ENCODE assay signal across 1 cellular context in genomic region chr19:2977001-2977685, GRCh38.
TF ChIP-seq lines count a peak whose summit lies in the region.

TSS of gene TLE6 (plus strand) at chr19:2977564. CDS start at chr19:2978234, 670 bp downstream.

TF ChIP-seq in K562, 482 proteins besides CTCF, POLR2A, EP300 and RAD21 (continued from another document and continues in another):
- TF ChIP-seq GABPB1 (CRISPR knock-in tag; IDR thresholded peaks at IDR 0.05) (0 out of 2 replicates have a peak, but pooled peaks have one; percentile 40), NFE2L1 (tag; IDR thresholded peaks at IDR 0.05; ENCODE audit: borderline replicate concordance, low read depth) (no peak), C11orf30 (IDR thresholded peaks at IDR 0.05; ENCODE audit: low read depth) (no peak), MLX (CRISPR knock-in tag; conservative IDR thresholded peaks at IDR 0.05) (no peak), E4F1 (CRISPR knock-in tag; IDR thresholded peaks at IDR 0.05; ENCODE audit: borderline replicate concordance) (no peak), NFYB (IDR thresholded peaks at IDR 0.05; ENCODE audit: extremely low read depth, insufficient read length) (peak; percentile 65), ASH1L (IDR thresholded peaks at IDR 0.05; ENCODE audit: borderline replicate concordance, low read depth, partially characterized antibody) (peak; percentile 79), GTF2A2 (tag; IDR thresholded peaks at IDR 0.05) (no peak), HNRNPL (IDR thresholded peaks at IDR 0.05; ENCODE audit: low read depth, low read length) (no peak), ATF1 (CRISPR knock-in tag; IDR thresholded peaks at IDR 0.05) (no peak), ATF1 (tag; IDR thresholded peaks at IDR 0.05) (peak; percentile 50; the same call in 1 of the 2 replicates), RFX5 (IDR thresholded peaks at IDR 0.05; ENCODE audit: low read depth, low read length) (no peak), PCBP1 (IDR thresholded peaks at IDR 0.05; ENCODE audit: low read depth, low read length, poor library complexity, severe bottlenecking) (no peak), TOE1 (IDR thresholded peaks at IDR 0.05; ENCODE audit: borderline replicate concordance) (peak; percentile 56; the same call in 1 of the 2 replicates), TOE1 (CRISPR knock-in tag; IDR thresholded peaks at IDR 0.05; ENCODE audit: borderline replicate concordance, low read depth) (no peak), CTBP1 (IDR thresholded peaks at IDR 0.05; ENCODE audit: borderline replicate concordance) (no peak), ZNF232 (CRISPR knock-in tag; IDR thresholded peaks at IDR 0.05) (no peak), SP2 (IDR thresholded peaks at IDR 0.05; ENCODE audit: extremely low read depth, low read depth, low read length, poor library complexity, severe bottlenecking) (peak; percentile 16), TEAD1 (CRISPR knock-in tag; IDR thresholded peaks at IDR 0.05) (peak in 1 of 2 experiments; percentile 37; a peak in 1 of 4 replicates), HSF4 (CRISPR knock-in tag; IDR thresholded peaks at IDR 0.05; ENCODE audit: borderline replicate concordance) (no peak), LCOR (CRISPR knock-in tag; IDR thresholded peaks at IDR 0.05) (peak; percentile 80), ZBTB17 (CRISPR knock-in tag; IDR thresholded peaks at IDR 0.05) (no peak), TCF7L2 (IDR thresholded peaks at IDR 0.05; ENCODE audit: low read depth, low read length) (no peak), ZBTB2 (IDR thresholded peaks at IDR 0.05) (0 out of 2 replicates have a peak, but pooled peaks have one; percentile 29), ZBTB7A (IDR thresholded peaks at IDR 0.05; ENCODE audit: borderline replicate concordance, control insufficient read depth, low read depth, low read length) (no peak), USF2 (CRISPR knock-in tag; IDR thresholded peaks at IDR 0.05) (peak; percentile 91), KLF16 (IDR thresholded peaks at IDR 0.05) (no peak), HMG20A (CRISPR knock-in tag; conservative IDR thresholded peaks at IDR 0.05) (no peak), USF1 (CRISPR knock-in tag; IDR thresholded peaks at IDR 0.05) (peak; percentile 94), RUNX1 (IDR thresholded peaks at IDR 0.05; ENCODE audit: low read depth) (no peak), KLF1 (tag; IDR thresholded peaks at IDR 0.05) (no peak), PHTF2 (CRISPR knock-in tag; IDR thresholded peaks at IDR 0.05) (no peak), ZNF655 (CRISPR knock-in tag; IDR thresholded peaks at IDR 0.05) (no peak), RNF2 (IDR thresholded peaks at IDR 0.05) (peak; percentile 73; the same call in 1 of the 2 replicates), ZNF197 (CRISPR knock-in tag; IDR thresholded peaks at IDR 0.05; ENCODE audit: low read depth) (no peak), ZNF79 (CRISPR knock-in tag; IDR thresholded peaks at IDR 0.05; ENCODE audit: low read depth) (no peak), ZNF175 (CRISPR knock-in tag; IDR thresholded peaks at IDR 0.05; ENCODE audit: low read depth) (no peak), POLR2H (tag; IDR thresholded peaks at IDR 0.05; ENCODE audit: low read depth) (no peak), PREB (CRISPR knock-in tag; IDR thresholded peaks at IDR 0.05) (no peak), ZNF134 (CRISPR knock-in tag; conservative IDR thresholded peaks at IDR 0.05) (no peak), CBFA2T2 (conservative IDR thresholded peaks at IDR 0.05) (peak; percentile 43; the same call in 1 of the 2 replicates), ARID1B (IDR thresholded peaks at IDR 0.05) (no peak)
- TF ChIP-seq, protein P1, sequence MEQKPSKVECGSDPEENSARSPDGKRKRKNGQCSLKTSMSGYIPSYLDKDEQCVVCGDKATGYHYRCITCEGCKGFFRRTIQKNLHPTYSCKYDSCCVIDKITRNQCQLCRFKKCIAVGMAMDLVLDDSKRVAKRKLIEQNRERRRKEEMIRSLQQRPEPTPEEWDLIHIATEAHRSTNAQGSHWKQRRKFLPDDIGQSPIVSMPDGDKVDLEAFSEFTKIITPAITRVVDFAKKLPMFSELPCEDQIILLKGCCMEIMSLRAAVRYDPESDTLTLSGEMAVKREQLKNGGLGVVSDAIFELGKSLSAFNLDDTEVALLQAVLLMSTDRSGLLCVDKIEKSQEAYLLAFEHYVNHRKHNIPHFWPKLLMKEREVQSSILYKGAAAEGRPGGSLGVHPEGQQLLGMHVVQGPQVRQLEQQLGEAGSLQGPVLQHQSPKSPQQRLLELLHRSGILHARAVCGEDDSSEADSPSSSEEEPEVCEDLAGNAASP (IDR thresholded peaks at IDR 0.05): no peak; the same call in 1 of the 2 replicates
- TF ChIP-seq, protein P2, sequence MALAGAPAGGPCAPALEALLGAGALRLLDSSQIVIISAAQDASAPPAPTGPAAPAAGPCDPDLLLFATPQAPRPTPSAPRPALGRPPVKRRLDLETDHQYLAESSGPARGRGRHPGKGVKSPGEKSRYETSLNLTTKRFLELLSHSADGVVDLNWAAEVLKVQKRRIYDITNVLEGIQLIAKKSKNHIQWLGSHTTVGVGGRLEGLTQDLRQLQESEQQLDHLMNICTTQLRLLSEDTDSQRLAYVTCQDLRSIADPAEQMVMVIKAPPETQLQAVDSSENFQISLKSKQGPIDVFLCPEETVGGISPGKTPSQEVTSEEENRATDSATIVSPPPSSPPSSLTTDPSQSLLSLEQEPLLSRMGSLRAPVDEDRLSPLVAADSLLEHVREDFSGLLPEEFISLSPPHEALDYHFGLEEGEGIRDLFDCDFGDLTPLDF (CRISPR knock-in tag; IDR thresholded peaks at IDR 0.05): no peak
- TF ChIP-seq, protein P3, sequence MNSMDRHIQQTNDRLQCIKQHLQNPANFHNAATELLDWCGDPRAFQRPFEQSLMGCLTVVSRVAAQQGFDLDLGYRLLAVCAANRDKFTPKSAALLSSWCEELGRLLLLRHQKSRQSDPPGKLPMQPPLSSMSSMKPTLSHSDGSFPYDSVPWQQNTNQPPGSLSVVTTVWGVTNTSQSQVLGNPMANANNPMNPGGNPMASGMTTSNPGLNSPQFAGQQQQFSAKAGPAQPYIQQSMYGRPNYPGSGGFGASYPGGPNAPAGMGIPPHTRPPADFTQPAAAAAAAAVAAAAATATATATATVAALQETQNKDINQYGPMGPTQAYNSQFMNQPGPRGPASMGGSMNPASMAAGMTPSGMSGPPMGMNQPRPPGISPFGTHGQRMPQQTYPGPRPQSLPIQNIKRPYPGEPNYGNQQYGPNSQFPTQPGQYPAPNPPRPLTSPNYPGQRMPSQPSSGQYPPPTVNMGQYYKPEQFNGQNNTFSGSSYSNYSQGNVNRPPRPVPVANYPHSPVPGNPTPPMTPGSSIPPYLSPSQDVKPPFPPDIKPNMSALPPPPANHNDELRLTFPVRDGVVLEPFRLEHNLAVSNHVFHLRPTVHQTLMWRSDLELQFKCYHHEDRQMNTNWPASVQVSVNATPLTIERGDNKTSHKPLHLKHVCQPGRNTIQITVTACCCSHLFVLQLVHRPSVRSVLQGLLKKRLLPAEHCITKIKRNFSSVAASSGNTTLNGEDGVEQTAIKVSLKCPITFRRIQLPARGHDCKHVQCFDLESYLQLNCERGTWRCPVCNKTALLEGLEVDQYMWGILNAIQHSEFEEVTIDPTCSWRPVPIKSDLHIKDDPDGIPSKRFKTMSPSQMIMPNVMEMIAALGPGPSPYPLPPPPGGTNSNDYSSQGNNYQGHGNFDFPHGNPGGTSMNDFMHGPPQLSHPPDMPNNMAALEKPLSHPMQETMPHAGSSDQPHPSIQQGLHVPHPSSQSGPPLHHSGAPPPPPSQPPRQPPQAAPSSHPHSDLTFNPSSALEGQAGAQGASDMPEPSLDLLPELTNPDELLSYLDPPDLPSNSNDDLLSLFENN (IDR thresholded peaks at IDR 0.05; ENCODE audit: low read depth in 2 of 2, low read length in 2 of 2): no peak
- TF ChIP-seq, protein P4, sequence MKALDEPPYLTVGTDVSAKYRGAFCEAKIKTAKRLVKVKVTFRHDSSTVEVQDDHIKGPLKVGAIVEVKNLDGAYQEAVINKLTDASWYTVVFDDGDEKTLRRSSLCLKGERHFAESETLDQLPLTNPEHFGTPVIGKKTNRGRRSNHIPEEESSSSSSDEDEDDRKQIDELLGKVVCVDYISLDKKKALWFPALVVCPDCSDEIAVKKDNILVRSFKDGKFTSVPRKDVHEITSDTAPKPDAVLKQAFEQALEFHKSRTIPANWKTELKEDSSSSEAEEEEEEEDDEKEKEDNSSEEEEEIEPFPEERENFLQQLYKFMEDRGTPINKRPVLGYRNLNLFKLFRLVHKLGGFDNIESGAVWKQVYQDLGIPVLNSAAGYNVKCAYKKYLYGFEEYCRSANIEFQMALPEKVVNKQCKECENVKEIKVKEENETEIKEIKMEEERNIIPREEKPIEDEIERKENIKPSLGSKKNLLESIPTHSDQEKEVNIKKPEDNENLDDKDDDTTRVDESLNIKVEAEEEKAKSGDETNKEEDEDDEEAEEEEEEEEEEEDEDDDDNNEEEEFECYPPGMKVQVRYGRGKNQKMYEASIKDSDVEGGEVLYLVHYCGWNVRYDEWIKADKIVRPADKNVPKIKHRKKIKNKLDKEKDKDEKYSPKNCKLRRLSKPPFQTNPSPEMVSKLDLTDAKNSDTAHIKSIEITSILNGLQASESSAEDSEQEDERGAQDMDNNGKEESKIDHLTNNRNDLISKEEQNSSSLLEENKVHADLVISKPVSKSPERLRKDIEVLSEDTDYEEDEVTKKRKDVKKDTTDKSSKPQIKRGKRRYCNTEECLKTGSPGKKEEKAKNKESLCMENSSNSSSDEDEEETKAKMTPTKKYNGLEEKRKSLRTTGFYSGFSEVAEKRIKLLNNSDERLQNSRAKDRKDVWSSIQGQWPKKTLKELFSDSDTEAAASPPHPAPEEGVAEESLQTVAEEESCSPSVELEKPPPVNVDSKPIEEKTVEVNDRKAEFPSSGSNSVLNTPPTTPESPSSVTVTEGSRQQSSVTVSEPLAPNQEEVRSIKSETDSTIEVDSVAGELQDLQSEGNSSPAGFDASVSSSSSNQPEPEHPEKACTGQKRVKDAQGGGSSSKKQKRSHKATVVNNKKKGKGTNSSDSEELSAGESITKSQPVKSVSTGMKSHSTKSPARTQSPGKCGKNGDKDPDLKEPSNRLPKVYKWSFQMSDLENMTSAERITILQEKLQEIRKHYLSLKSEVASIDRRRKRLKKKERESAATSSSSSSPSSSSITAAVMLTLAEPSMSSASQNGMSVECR (CRISPR knock-in tag; IDR thresholded peaks at IDR 0.05): no peak
